Comparison of ENCODE assay signal across 8 cellular contexts in the genomic region with DNA sequence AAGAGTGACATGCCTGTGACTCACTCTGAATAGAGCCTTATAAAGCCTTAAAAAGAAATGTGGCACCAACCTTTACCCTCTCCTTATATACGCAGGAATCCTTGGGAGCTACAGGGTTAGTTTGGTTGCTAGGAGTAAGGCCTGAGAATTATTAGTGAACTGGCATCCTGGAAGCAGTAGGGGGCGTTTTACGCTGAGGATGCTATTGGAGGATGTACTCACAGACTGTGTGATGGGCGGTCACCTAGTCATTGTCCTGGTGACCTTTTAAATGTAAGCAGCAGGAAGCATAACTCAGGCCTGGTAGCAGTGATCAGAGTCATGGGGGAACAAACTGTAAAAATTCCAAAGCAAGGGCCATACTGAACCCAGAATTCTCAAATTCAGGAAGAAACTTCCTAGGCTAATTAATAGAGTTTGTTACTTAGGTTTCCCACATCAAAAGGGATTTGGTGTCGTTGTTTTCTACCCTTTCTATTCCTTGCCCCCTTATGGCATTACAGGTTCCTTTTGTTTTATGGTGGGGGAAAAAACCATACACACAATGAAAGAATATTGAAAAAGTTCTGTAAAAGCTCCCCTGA.
DNase-seq lines count a peak whose midpoint lies in the region; ATAC-seq and TF ChIP-seq lines count a peak whose summit lies in the region.

No MANE protein-coding gene starts in this region.

- DNase-seq in GM03348 (ENCODE audit: low spot score) (peak; percentile 8), NCI-H2196 treated with DMSO at 0.1 percent for 48 hours (lab: John Stamatoyannopoulos, UW; ENCODE audit: unreplicated experiment) (peak; percentile 25), ecto neural progenitor cell (ENCODE audit: low spot score) (peak; percentile 77), C1 segment of cervical spinal cord (lab: John Stamatoyannopoulos, UW) (no peak), NCI-H2171 treated with DMSO at 0.1 percent for 48 hours (lab: John Stamatoyannopoulos, UW) (no peak)
- DNase-seq in stimulated activated naive CD8-positive, alpha-beta T cell treated with anti-CD3 and anti-CD28 coated beads, Interleukin-15, amount 100 ng/mL, for 72 hours, result no peak

- H3K4me1 Mint-ChIP-seq in stimulated activated naive CD8-positive, alpha-beta T cell treated with anti-CD3 and anti-CD28 coated beads, Interleukin-15, amount 100 ng/mL, for 72 hours, result peaks cover 31% of the 10 kb centered on the region

- peak; percentile 80 for TF ChIP-seq CTCF in 22Rv1 (IDR thresholded peaks at IDR 0.05)

- H3K9me3 Mint-ChIP-seq in stimulated activated naive CD8-positive, alpha-beta T cell treated with anti-CD3 and anti-CD28 coated beads, Interleukin-15, amount 100 ng/mL, for 72 hours, result no peaks in the 10 kb centered on the region

- no peak overlapping the region for H3K4me3 Mint-ChIP-seq in stimulated activated naive CD8-positive, alpha-beta T cell treated with anti-CD3 and anti-CD28 coated beads, Interleukin-15, amount 100 ng/mL, for 72 hours

- no peaks in the 10 kb centered on the region for H3K27me3 Mint-ChIP-seq in stimulated activated naive CD8-positive, alpha-beta T cell treated with anti-CD3 and anti-CD28 coated beads, Interleukin-15, amount 100 ng/mL, for 72 hours

- H3K27ac Mint-ChIP-seq in stimulated activated naive CD8-positive, alpha-beta T cell treated with anti-CD3 and anti-CD28 coated beads, Interleukin-15, amount 100 ng/mL, for 72 hours, result no peak overlapping the region

- peak; percentile 45 for ATAC-seq in stimulated activated naive CD8-positive, alpha-beta T cell treated with anti-CD3 and anti-CD28 coated beads, Interleukin-15, amount 100 ng/mL, for 72 hours
- no peak for ATAC-seq in GM21528 (IDR thresholded peaks at IDR 0.05; ENCODE audit: low FRiP score, unreplicated experiment)

- H3K27ac ChIP-seq in 22Rv1, result no peak overlapping the region

Comparison
In these comparisons a context has a peak if more than half of its experiments do, and no peak if none do; other contexts are left out.
1. DNase-seq: peak in GM03348 (single experiment), NCI-H2196 treated with DMSO at 0.1 percent for 48 hours (single experiment) and ecto neural progenitor cell (single experiment); none in stimulated activated naive CD8-positive, alpha-beta T cell treated with anti-CD3 and anti-CD28 coated beads, Interleukin-15, amount 100 ng/mL, for 72 hours (0 of 2), C1 segment of cervical spinal cord (0 of 14) and NCI-H2171 treated with DMSO at 0.1 percent for 48 hours (single experiment).